31 cellular contexts compared by ENCODE assay signal in the genomic region with DNA sequence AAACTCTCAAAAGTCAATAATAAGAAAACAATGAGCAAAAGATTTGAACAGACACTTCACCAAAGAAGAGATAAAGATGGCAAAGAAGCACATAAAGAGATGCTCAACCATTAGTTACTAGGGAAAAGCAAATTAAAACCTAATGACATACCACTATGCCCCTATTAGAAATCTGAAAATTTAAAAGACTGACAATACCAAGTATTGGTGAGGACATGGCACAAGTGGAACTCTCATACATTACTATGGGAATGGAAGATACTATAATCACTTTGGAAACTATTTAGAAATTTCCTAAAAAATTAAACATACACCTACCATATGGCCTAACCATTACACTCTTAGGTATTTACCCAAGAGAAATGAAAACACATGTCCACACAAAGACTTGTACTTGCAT. TPM values are rescaled to one million over a fixed set of nuclear protein-coding genes. Genes with fewer than 3 reads are reported as not detected.
"Had no signal": no experiment of that assay in that cellular context is flagged by ENCODE, and none has a peak within 500 bp of the region (broad histone marks: within the 10 kb centered on the region; RNA-seq: fewer than 3 reads in every experiment).

No MANE protein-coding gene starts in this region.

- DNase-seq: activated effector memory CD4-positive, alpha-beta T cell treated with anti-CD3 and anti-CD28 coated beads, Interleukin-2, amount 50 U/mL, for 16 hours; activated effector memory CD4-positive, alpha-beta T cell treated with Interleukin-2 at 50 U/mL for 16 hours; activated gamma-delta T cell; activated gamma-delta T cell treated with Interleukin-2 at 50 U/mL for 16 hours; activated naive CD4-positive, alpha-beta T cell; activated naive CD4-positive, alpha-beta T cell treated with anti-CD3 and anti-CD28 coated beads for 36 hours; activated naive CD4-positive, alpha-beta T cell treated with anti-CD3 and anti-CD28 coated beads, Interleukin-2, amount 10 ng/mL, durations not matched to agents 7 days and 5 days; activated naive CD4-positive, alpha-beta T cell treated with anti-CD3 and anti-CD28 coated beads, Interleukin-2, amount 50 U/mL, for 16 hours; activated naive CD4-positive, alpha-beta T cell treated with Interleukin-2 at 50 U/mL for 16 hours; activated naive CD8-positive, alpha-beta T cell treated with anti-CD3 and anti-CD28 coated beads for 36 hours; activated naive CD8-positive, alpha-beta T cell treated with anti-CD3 and anti-CD28 coated beads, Interleukin-2, amount 10 ng/mL, durations not matched to agents 7 days and 5 days; activated naive CD8-positive, alpha-beta T cell treated with anti-CD3 and anti-CD28 coated beads, Interleukin-2, amount 50 U/mL, for 24 hours; activated T-cell treated with anti-CD3 and anti-CD28 coated beads, Interleukin-2, amount 50 U/mL, for 1 hour; activated T-cell treated with anti-CD3 and anti-CD28 coated beads, Interleukin-2, amount 50 U/mL, for 24 hours; activated T-cell treated with anti-CD3 and anti-CD28 coated beads, Interleukin-2, amount 50 U/mL, for 4 hours; activated T-cell treated with anti-CD3 and anti-CD28 coated beads, Interleukin-2, amount 50 U/mL, for 48 hours; activated T-cell treated with anti-CD3 and anti-CD28 coated beads, Interleukin-2, amount 50 U/mL, for 72 hours; adrenal gland; amniotic stem cell; amygdala; anterior cingulate cortex; aorta; body of pancreas; brain microvascular endothelial cell; caudate nucleus; central memory CD4-positive, alpha-beta T cell; cerebellar nuclear complex had no signal

- H3K9me3 ChIP-seq: adrenal gland, ascending aorta, body of pancreas, breast epithelium had no signal

- H3K27me3 ChIP-seq: adrenal gland, ascending aorta, body of pancreas, brain microvascular endothelial cell, breast epithelium, cardiac muscle cell had no signal

- H3K4me3 ChIP-seq: adrenal gland, ascending aorta, body of pancreas, breast epithelium, cardiac muscle cell had no signal

- H3K27ac ChIP-seq: adrenal gland, ascending aorta, body of pancreas, brain microvascular endothelial cell, breast epithelium, cardiac muscle cell had no signal

- H3K36me3 ChIP-seq: adrenal gland, ascending aorta, brain microvascular endothelial cell, breast epithelium, cardiac muscle cell had no signal

- H3K4me1 ChIP-seq: adrenal gland, ascending aorta, body of pancreas, breast epithelium had no signal

RNA-seq across cellular contexts. Expression of a gene that starts 35.2 kb away (rescaled TPM):
- total RNA-seq: ascending aorta, cardiac septum had no signal
